Comparison of ENCODE assay signal across 1 cellular context in genomic region chr10:125158528-125159485, GRCh38.
TF ChIP-seq lines count a peak whose summit lies in the region.

No MANE protein-coding gene starts in this region.

TF ChIP-seq in K562, 482 proteins besides CTCF, POLR2A, EP300 and RAD21 (continued from another document):
- TF ChIP-seq MAFF (IDR thresholded peaks at IDR 0.05; ENCODE audit: low read length) = no peak
- TF ChIP-seq ZNF3 (CRISPR knock-in tag; IDR thresholded peaks at IDR 0.05) = no peak
- TF ChIP-seq SREBF1 (IDR thresholded peaks at IDR 0.05; ENCODE audit: borderline replicate concordance, low read depth, low read length) = no peak
- no peak for TF ChIP-seq RNF219 (CRISPR knock-in tag; IDR thresholded peaks at IDR 0.05)
- TF ChIP-seq E2F8 (IDR thresholded peaks at IDR 0.05; ENCODE audit: low read depth, partially characterized antibody) = no peak
- TF ChIP-seq ZBTB34 (CRISPR knock-in tag; IDR thresholded peaks at IDR 0.05) = no peak
- TF ChIP-seq CHD1 (IDR thresholded peaks at IDR 0.05; ENCODE audit: low read length) = peak; percentile 96
- TF ChIP-seq YY1 (IDR thresholded peaks at IDR 0.05; ENCODE audit: borderline replicate concordance in 1 of 3, control insufficient read depth in 1 of 3, extremely low read depth in 1 of 3, insufficient read depth in 3 of 3, insufficient read length in 1 of 3, insufficient replicate concordance in 2 of 3, low read depth in 1 of 3, low read length in 2 of 3) = peak in 1 of 3 experiments; percentile 5
- TF ChIP-seq HNRNPUL1 (IDR thresholded peaks at IDR 0.05; ENCODE audit: low read length) = no peak
- no peak for TF ChIP-seq KLF10 (CRISPR knock-in tag; IDR thresholded peaks at IDR 0.05)
- TF ChIP-seq ZNF512 (tag; IDR thresholded peaks at IDR 0.05) = no peak
- TF ChIP-seq ARID3A (IDR thresholded peaks at IDR 0.05; ENCODE audit: borderline replicate concordance, low read depth, low read length) = no peak
- 0 out of 2 replicates have a peak, but pooled peaks have one; percentile 3 for TF ChIP-seq CREM (IDR thresholded peaks at IDR 0.05; ENCODE audit: low read depth)
- TF ChIP-seq SAFB2 (IDR thresholded peaks at IDR 0.05; ENCODE audit: borderline replicate concordance, low read depth, low read length, severe bottlenecking) = no peak
- TF ChIP-seq ZNF174 (CRISPR knock-in tag; IDR thresholded peaks at IDR 0.05) = no peak
- peak in 1 of 2 experiments; percentile 53; a peak in 1 of 4 replicates for TF ChIP-seq MAZ (CRISPR knock-in tag; conservative IDR thresholded peaks at IDR 0.05 in 1 of 2, IDR thresholded peaks at IDR 0.05 in 1 of 2)
- TF ChIP-seq FOXK2 (conservative IDR thresholded peaks at IDR 0.05 in 1 of 2, IDR thresholded peaks at IDR 0.05 in 1 of 2; ENCODE audit: low read depth in 2 of 2) = no peak
- TF ChIP-seq ZNF140 (CRISPR knock-in tag; IDR thresholded peaks at IDR 0.05) = no peak
- no peak for TF ChIP-seq MITF (IDR thresholded peaks at IDR 0.05)
- no peak for TF ChIP-seq ZHX1 (conservative IDR thresholded peaks at IDR 0.05; ENCODE audit: low read length)
- no peak for TF ChIP-seq HMG20B (CRISPR knock-in tag; IDR thresholded peaks at IDR 0.05)
- no peak for TF ChIP-seq ILK (tag; IDR thresholded peaks at IDR 0.05; ENCODE audit: borderline replicate concordance, low read depth)
- TF ChIP-seq PHF8 (IDR thresholded peaks at IDR 0.05; ENCODE audit: borderline replicate concordance, low read length) = peak; percentile 56; the same call in 1 of the 2 replicates
- peak in 1 of 2 experiments; percentile 20; a peak in 1 of 4 replicates for TF ChIP-seq UBTF (IDR thresholded peaks at IDR 0.05; ENCODE audit: borderline replicate concordance in 1 of 2, low read depth in 2 of 2, low read length in 2 of 2)
- TF ChIP-seq HNRNPLL (IDR thresholded peaks at IDR 0.05; ENCODE audit: low read depth, low read length, poor library complexity, severe bottlenecking) = no peak
- no peak for TF ChIP-seq ATF3 (IDR thresholded peaks at IDR 0.05)
- TF ChIP-seq ATF3 (CRISPR knock-in tag; conservative IDR thresholded peaks at IDR 0.05) = no peak
